ENCODE assay signal across 8 cellular contexts in genomic region chr2:34096552-34097171, GRCh38.
DNase-seq lines count a peak whose midpoint lies in the region; ATAC-seq lines count a peak whose summit lies in the region.

No MANE protein-coding gene starts in this region.

- H3K27me3 Mint-ChIP-seq in activated T-cell treated with anti-CD3 and anti-CD28 coated beads, Interleukin-2, amount 50 U/mL, for 72 hours (ENCODE audit: low read depth) = no peaks in the 10 kb centered on the region

- peak; percentile 79 for ATAC-seq in GM18868 (IDR thresholded peaks at IDR 0.05; ENCODE audit: unreplicated experiment)
- peak; percentile 74 for ATAC-seq in HG03135 (IDR thresholded peaks at IDR 0.05; ENCODE audit: unreplicated experiment)
- no peak for ATAC-seq in activated T-cell treated with anti-CD3 and anti-CD28 coated beads, Interleukin-2, amount 50 U/mL, for 72 hours (replicated peaks in 1 of 2)

- no peak overlapping the region for H3K4me3 Mint-ChIP-seq in activated T-cell treated with anti-CD3 and anti-CD28 coated beads, Interleukin-2, amount 50 U/mL, for 72 hours

- peak; percentile 22 for DNase-seq in COLO668 (lab: John Stamatoyannopoulos, UW; ENCODE audit: unreplicated experiment)
- peak; percentile 6 for DNase-seq in NCI-H748 treated with DMSO at 0.1 percent for 48 hours (lab: John Stamatoyannopoulos, UW)
- peak; percentile 31 to 44 for DNase-seq in activated T-cell treated with anti-CD3 and anti-CD28 coated beads, Interleukin-2, amount 50 U/mL, for 72 hours
- DNase-seq in glomerular endothelial cell (ENCODE audit: extremely low read depth, low read depth, low spot score) = peak; percentile 50
- DNase-seq in pulmonary artery endothelial cell (ENCODE audit: low read depth, low spot score) = peak; percentile 27
- no peak for DNase-seq in posterior vena cava (ENCODE audit: low spot score)

- H3K9me3 Mint-ChIP-seq in activated T-cell treated with anti-CD3 and anti-CD28 coated beads, Interleukin-2, amount 50 U/mL, for 72 hours = no peaks in the 10 kb centered on the region

- intact Hi-C loops in posterior vena cava (cut with DNase I) = no loop called here

- no peaks in the 10 kb centered on the region for H3K4me1 Mint-ChIP-seq in activated T-cell treated with anti-CD3 and anti-CD28 coated beads, Interleukin-2, amount 50 U/mL, for 72 hours (ENCODE audit: low read depth)

- no peak overlapping the region for H3K27ac Mint-ChIP-seq in activated T-cell treated with anti-CD3 and anti-CD28 coated beads, Interleukin-2, amount 50 U/mL, for 72 hours

- H3K36me3 Mint-ChIP-seq in activated T-cell treated with anti-CD3 and anti-CD28 coated beads, Interleukin-2, amount 50 U/mL, for 72 hours (ENCODE audit: insufficient read depth in 2 of 2) = no peaks in the 10 kb centered on the region

Comparison
In these comparisons a context has a peak if more than half of its experiments do, and no peak if none do; other contexts are left out.
1. ATAC-seq: peak in GM18868 (single experiment) and HG03135 (single experiment); none in activated T-cell treated with anti-CD3 and anti-CD28 coated beads, Interleukin-2, amount 50 U/mL, for 72 hours (0 of 2).